In the genomic region with DNA sequence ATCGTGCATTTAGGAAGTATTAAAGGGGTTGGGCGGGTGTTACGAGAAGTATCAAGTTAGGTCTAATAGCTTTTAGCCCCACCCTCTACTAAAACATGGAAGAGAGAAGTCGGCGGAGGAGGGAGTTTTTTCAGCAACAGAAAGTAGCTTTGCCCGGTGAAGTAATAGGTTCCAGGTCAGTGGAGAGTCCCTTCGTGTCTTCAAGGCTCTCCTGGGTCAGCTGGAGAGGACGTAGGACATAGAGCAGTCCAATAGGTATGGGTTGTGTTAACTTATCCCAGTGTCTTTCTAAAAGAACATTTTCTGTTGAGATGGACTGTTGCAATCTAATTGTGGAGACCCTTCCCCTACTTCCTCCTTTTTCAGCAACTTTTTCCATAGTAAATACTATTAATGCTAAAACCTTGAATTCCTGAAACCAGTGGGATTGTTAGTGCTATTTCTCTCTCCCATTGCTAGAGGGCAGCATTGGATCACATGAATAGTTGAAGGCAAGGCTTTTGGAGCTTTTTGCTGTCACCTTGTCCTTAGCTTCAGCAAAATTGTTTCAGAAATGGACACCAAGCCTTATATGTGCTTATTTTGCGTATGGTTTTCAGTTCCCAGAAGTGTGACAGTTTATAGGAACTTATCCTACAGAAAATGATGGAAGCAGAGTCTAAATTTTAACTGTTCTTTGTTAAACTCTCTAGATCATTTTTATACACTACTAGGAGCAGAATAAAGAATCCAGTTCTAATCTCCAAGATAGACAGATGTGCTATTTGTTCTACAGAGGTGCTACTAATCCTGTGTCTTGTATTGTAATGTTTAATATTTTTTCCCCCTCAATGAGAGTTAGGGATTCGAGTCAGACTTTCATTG, we compare ENCODE assay signal across 1 cellular context.
TF ChIP-seq lines count a peak whose summit lies in the region.

No MANE protein-coding gene starts in this region.

TF ChIP-seq in IMR-90, 13 proteins besides CTCF, POLR2A, EP300 and RAD21:
- TF ChIP-seq MXI1 (IDR thresholded peaks at IDR 0.05; ENCODE audit: borderline replicate concordance, low read depth, low read length) (no peak), SMC3 (IDR thresholded peaks at IDR 0.05; ENCODE audit: low read depth, low read length) (peak; percentile 40; the same call in 1 of the 2 replicates), BHLHE40 (IDR thresholded peaks at IDR 0.05; ENCODE audit: low read depth, low read length) (no peak), USF2 (IDR thresholded peaks at IDR 0.05; ENCODE audit: low read depth, low read length) (no peak), RCOR1 (IDR thresholded peaks at IDR 0.05; ENCODE audit: insufficient replicate concordance, low read length) (no peak), MAZ (IDR thresholded peaks at IDR 0.05; ENCODE audit: borderline replicate concordance, low read depth, low read length) (no peak), NFE2L2 (IDR thresholded peaks at IDR 0.05; ENCODE audit: low read depth, low read length) (no peak)
